ENCODE assay signal across 8 cellular contexts in the genomic region with DNA sequence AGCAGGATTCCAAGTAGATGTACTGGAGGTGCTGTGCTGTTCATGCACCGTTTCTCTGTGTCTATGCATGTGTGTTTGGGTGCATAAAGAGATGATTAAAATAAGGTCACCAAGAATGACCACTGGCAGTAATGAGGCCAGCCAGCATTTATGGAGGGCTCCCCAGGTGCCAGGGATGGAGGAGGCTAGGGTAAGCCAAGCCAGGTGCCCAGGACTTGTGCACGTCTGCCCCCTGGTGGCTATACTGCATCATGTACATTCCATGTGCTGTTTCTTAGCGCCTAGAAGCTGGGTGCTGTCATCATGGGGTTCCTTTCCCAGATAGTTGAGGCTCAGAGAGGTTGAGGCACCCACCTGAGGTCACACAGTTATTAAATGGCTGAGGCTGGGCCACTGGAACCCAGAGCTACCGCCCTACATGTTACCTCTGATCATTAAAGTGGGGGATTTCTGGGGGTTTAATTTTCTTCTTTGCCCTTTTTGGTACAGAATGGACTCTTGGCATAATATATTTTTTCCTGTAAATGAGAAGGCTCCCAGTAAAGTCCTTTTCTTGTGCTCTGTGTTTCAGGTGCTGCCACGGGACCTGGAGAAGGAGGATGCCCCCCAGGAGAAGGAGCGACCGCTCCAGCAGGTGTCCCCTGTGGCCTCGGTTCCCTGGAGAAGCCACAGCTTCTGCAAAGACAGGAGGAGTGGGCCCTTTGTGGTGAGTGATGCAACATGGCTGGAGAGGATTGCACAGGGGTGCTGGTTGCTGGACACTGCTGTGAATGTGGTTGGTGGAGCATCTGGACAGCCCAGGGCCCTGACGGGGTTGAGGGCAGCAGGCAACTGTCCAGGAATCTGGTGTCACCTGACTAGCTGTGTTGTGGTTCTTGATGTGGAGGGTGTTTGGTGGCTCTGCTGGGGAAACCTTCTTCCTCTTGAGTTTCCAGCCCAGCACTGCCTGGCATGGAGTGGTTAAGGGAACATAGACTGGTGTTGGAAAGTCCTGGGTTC.
DNase-seq lines count a peak whose midpoint lies in the region; ATAC-seq and TF ChIP-seq lines count a peak whose summit lies in the region.

No MANE protein-coding gene starts in this region.

- H3K9me3 ChIP-seq in liver (ENCODE audit: control insufficient read depth in 4 of 4, low read length in 3 of 4): no peaks in the 10 kb centered on the region

- intact Hi-C loops in Right ventricle myocardium inferior (cut with DNase I): loop anchor here (1.0 to 5.0 kb wide), 2 partner anchors 97 to 282 kb away; a partner anchor contains a TSS
- intact Hi-C loops in cardiac septum (cut with DNase I): loop anchor here (1.0 kb wide), 1 partner anchor 97 kb away; a partner anchor contains a TSS
- intact Hi-C loops in activated CD4-positive, alpha-beta T cell treated with anti-CD3 and anti-CD28 coated beads for 36 hours (cut with DNase I, micrococcal nuclease): loop anchor here (1.0 to 2.0 kb wide), 3 partner anchors 97 to 280 kb away; a partner anchor contains a TSS

- peaks cover 2% of the 10 kb centered on the region for H3K27me3 Mint-ChIP-seq in activated CD4-positive, alpha-beta T cell treated with anti-CD3 and anti-CD28 coated beads for 36 hours

- no peak overlapping the region for H3K9ac ChIP-seq in liver (ENCODE audit: low read depth in 1 of 2, low read length in 2 of 2)

- peaks cover 14% of the 10 kb centered on the region for H3K9me3 Mint-ChIP-seq in activated CD4-positive, alpha-beta T cell treated with anti-CD3 and anti-CD28 coated beads for 36 hours (ENCODE audit: low read depth)

- no peaks in the 10 kb centered on the region for H3K27me3 ChIP-seq in liver (ENCODE audit: control insufficient read depth in 4 of 4, insufficient read depth in 4 of 4, low read length in 3 of 4)

- ATAC-seq in Right ventricle myocardium inferior: peak; percentile 77
- ATAC-seq in activated CD4-positive, alpha-beta T cell treated with anti-CD3 and anti-CD28 coated beads for 36 hours: peak; percentile 97
- no peak for ATAC-seq in GM19455 (IDR thresholded peaks at IDR 0.05; ENCODE audit: unreplicated experiment)

- no peaks in the 10 kb centered on the region for H3K36me3 Mint-ChIP-seq in activated CD4-positive, alpha-beta T cell treated with anti-CD3 and anti-CD28 coated beads for 36 hours (ENCODE audit: low read depth)

- H3K4me3 ChIP-seq in choroid plexus epithelial cell (ENCODE audit: low read depth, low read length) (no peak overlapping the region), liver (ENCODE audit: low read depth in 1 of 3, low read length in 3 of 3) (no peak overlapping the region)

- peak; percentile 96 for TF ChIP-seq CTCF in choroid plexus epithelial cell (conservative IDR thresholded peaks at IDR 0.05; ENCODE audit: low read depth, low read length)
- peak; percentile 82 for TF ChIP-seq CTCF in liver (IDR thresholded peaks at IDR 0.05; ENCODE audit: low read depth, low read length, missing input control)

- WGBS in liver: 61% methylated on average over 9 of the region's 9 CpGs

- H3K4me1 ChIP-seq in liver (ENCODE audit: control insufficient read depth in 4 of 4, insufficient read depth in 4 of 4, low read length in 3 of 4): peaks cover 0 to 7% (median 3%) of the 10 kb centered on the region in 4 donors

- DNase-seq in Right ventricle myocardium inferior (ENCODE audit: missing footprints): peak; percentile 46
- no peak for DNase-seq in cardiac septum (ENCODE audit: low spot score)
- DNase-seq in NCI-H2171 (lab: John Stamatoyannopoulos, UW): peak; percentile 59
- DNase-seq in activated CD4-positive, alpha-beta T cell treated with anti-CD3 and anti-CD28 coated beads for 36 hours: peak; percentile 86
- DNase-seq in choroid plexus epithelial cell (ENCODE audit: low read depth): peak; percentile 69
- peak; percentile 57 for DNase-seq in stimulated activated CD8-positive, alpha-beta memory T cell treated with anti-CD3 and anti-CD28 coated beads, Interleukin-12 subunit alpha, Interleukin-12 subunit beta, amount 100 ng/mL, for 1 hour (ENCODE audit: low read depth)

- no peak overlapping the region for H3K4me3 Mint-ChIP-seq in activated CD4-positive, alpha-beta T cell treated with anti-CD3 and anti-CD28 coated beads for 36 hours

- H3K4me1 Mint-ChIP-seq in activated CD4-positive, alpha-beta T cell treated with anti-CD3 and anti-CD28 coated beads for 36 hours: peaks cover 5% of the 10 kb centered on the region

- peak; percentile 97 to 99 for TF ChIP-seq RAD21 in liver (IDR thresholded peaks at IDR 0.05)

- no peak overlapping the region for H3K27ac Mint-ChIP-seq in activated CD4-positive, alpha-beta T cell treated with anti-CD3 and anti-CD28 coated beads for 36 hours

- H3K27ac ChIP-seq in liver (ENCODE audit: low read depth in 1 of 2, low read length in 2 of 2): no peak overlapping the region

- peaks cover 0 to 6% (median 0%) of the 10 kb centered on the region in 4 donors for H3K36me3 ChIP-seq in liver (ENCODE audit: control insufficient read depth in 4 of 4, insufficient read depth in 3 of 4, low read depth in 1 of 4, low read length in 3 of 4)

- CTCF ChIA-PET in activated CD4-positive, alpha-beta T cell treated with anti-CD3 and anti-CD28 coated beads for 36 hours (lab: Charles Lee): interaction anchor here (0.6 to 6.3 kb wide), 30 partner anchors 11 to 292 kb away, joined by 3 to 79 read pairs (median 4); a partner anchor contains a TSS

- POLR2A ChIA-PET in activated CD4-positive, alpha-beta T cell treated with anti-CD3 and anti-CD28 coated beads for 36 hours (lab: Charles Lee): no interaction called here

TF ChIP-seq in liver, 16 proteins besides CTCF, POLR2A, EP300 and RAD21:
- peak in 1 of 2 donors; percentile 13 for TF ChIP-seq RXRA (IDR thresholded peaks at IDR 0.05)
- TF ChIP-seq, protein P1, sequence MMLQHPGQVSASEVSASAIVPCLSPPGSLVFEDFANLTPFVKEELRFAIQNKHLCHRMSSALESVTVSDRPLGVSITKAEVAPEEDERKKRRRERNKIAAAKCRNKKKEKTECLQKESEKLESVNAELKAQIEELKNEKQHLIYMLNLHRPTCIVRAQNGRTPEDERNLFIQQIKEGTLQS (IDR thresholded peaks at IDR 0.05): no peak
